Comparison of ENCODE assay signal across 28 cellular contexts in the genomic region with DNA sequence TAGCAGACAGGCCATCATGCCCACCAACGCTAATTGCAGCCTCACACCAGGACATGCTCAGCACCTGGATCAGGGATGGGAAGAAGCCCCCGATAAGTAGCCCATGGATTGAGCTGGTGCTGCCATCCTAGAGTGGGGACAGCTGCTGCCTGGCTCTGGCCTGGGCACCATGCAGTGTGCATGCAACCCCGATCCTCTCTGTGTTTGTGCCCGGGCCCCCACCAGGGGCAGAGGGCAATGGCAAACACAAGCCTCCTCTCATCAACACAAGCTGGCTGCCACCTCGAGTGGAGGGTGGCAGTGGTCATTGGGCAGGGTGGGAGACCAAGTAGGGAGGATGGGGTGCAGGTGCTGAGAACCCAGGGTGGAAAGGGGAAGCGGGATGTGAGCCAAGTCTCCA.
"Had no signal": no experiment of that assay in that cellular context is flagged by ENCODE, and none has a peak within 500 bp of the region (broad histone marks: within the 10 kb centered on the region; RNA-seq: fewer than 3 reads in every experiment).

No MANE protein-coding gene starts in this region.

- H3K27me3 Mint-ChIP-seq: activated CD4-positive, alpha-beta T cell treated with anti-CD3 and anti-CD28 coated beads for 36 hours; activated CD8-positive, alpha-beta T cell treated with anti-CD3 and anti-CD28 coated beads for 36 hours; activated naive CD8-positive, alpha-beta T cell treated with anti-CD3 and anti-CD28 coated beads for 36 hours; activated T-helper 17 cell treated with anti-CD3 and anti-CD28 coated beads, Interleukin-2, amount 50 U/mL, for 72 hours had no signal

- H3K4me1 ChIP-seq: breast epithelium, SJCRH30 had no signal

- H3K9ac ChIP-seq: KMS-11, SK-N-SH had no signal

- H3K4me3 Mint-ChIP-seq: activated CD4-positive, alpha-beta T cell treated with anti-CD3 and anti-CD28 coated beads for 36 hours; activated CD8-positive, alpha-beta T cell treated with anti-CD3 and anti-CD28 coated beads for 36 hours; activated naive CD8-positive, alpha-beta T cell treated with anti-CD3 and anti-CD28 coated beads for 36 hours; activated T-cell treated with anti-CD3 and anti-CD28 coated beads, Interleukin-2, amount 50 U/mL, for 72 hours; activated T-helper 17 cell treated with anti-CD3 and anti-CD28 coated beads, Interleukin-2, amount 50 U/mL, for 72 hours; T-helper 1 cell treated with Interleukin-12 subunit alpha and Interleukin-12 subunit beta and Interleukin-4 antibody, amounts not matched to agents 30 μg/mL and 1 μg/mL, for 36 hours; T-helper 2 cell treated with Interferon-gamma antibody and Interleukin-4, amounts not matched to agents 5 μg/mL and 100 μg/mL, for 36 hours had no signal

- DNase-seq: activated CD4-positive, alpha-beta T cell treated with anti-CD3 and anti-CD28 coated beads for 36 hours; activated CD8-positive, alpha-beta T cell treated with anti-CD3 and anti-CD28 coated beads for 36 hours; activated effector memory CD4-positive, alpha-beta T cell treated with anti-CD3 and anti-CD28 coated beads, Interleukin-2, amount 50 U/mL, for 16 hours; activated naive CD4-positive, alpha-beta T cell; activated naive CD4-positive, alpha-beta T cell treated with anti-CD3 and anti-CD28 coated beads, Interleukin-2, amount 50 U/mL, for 16 hours; activated naive CD8-positive, alpha-beta T cell treated with anti-CD3 and anti-CD28 coated beads for 36 hours; activated T-cell treated with anti-CD3 and anti-CD28 coated beads, Interleukin-2, amount 50 U/mL, for 1 hour; activated T-cell treated with anti-CD3 and anti-CD28 coated beads, Interleukin-2, amount 50 U/mL, for 72 hours; amniotic stem cell; aorta; MM.1S; MV-4-11; NCI-H1092; NCI-H1436 treated with DMSO at 0.1 percent for 48 hours; NCI-H1694 treated with DMSO at 0.1 percent for 48 hours; NCI-H2029; NCI-H345; NCI-H524 treated with DMSO at 0.1 percent for 48 hours; SHP77; SJCRH30; SK-N-SH had no signal

- H3K4me2 ChIP-seq: KMS-11, SK-N-SH had no signal

- FAIRE-seq: TTC549 had no signal

- H3K4me1 Mint-ChIP-seq: activated CD4-positive, alpha-beta T cell treated with anti-CD3 and anti-CD28 coated beads for 36 hours had no signal

- H3K36me3 Mint-ChIP-seq: activated naive CD8-positive, alpha-beta T cell treated with anti-CD3 and anti-CD28 coated beads for 36 hours had no signal

- H3K27me3 ChIP-seq: breast epithelium, SJCRH30 had no signal

- H3K4me3 ChIP-seq: breast epithelium, SJCRH30 had no signal

- H3K27ac ChIP-seq: breast epithelium, KMS-11, SJCRH30 had no signal

- H3K9me3 ChIP-seq: breast epithelium, SJCRH30 had no signal

- H3K9me3 Mint-ChIP-seq: activated CD8-positive, alpha-beta T cell treated with anti-CD3 and anti-CD28 coated beads for 36 hours; activated naive CD8-positive, alpha-beta T cell treated with anti-CD3 and anti-CD28 coated beads for 36 hours; activated T-cell treated with anti-CD3 and anti-CD28 coated beads, Interleukin-2, amount 50 U/mL, for 72 hours; T-helper 1 cell treated with Interleukin-12 subunit alpha and Interleukin-12 subunit beta and Interleukin-4 antibody, amounts not matched to agents 30 μg/mL and 1 μg/mL, for 36 hours; T-helper 2 cell treated with Interferon-gamma antibody and Interleukin-4, amounts not matched to agents 5 μg/mL and 100 μg/mL, for 36 hours had no signal

- ATAC-seq: activated CD4-positive, alpha-beta T cell treated with anti-CD3 and anti-CD28 coated beads for 36 hours; activated CD8-positive, alpha-beta T cell treated with anti-CD3 and anti-CD28 coated beads for 36 hours; activated T-cell treated with anti-CD3 and anti-CD28 coated beads, Interleukin-2, amount 50 U/mL, for 72 hours; activated T-helper 17 cell treated with anti-CD3 and anti-CD28 coated beads, Interleukin-2, amount 50 U/mL, for 72 hours; Panc1 had no signal

- H3K36me3 ChIP-seq: breast epithelium, SJCRH30 had no signal

- H3K27ac Mint-ChIP-seq: activated CD4-positive, alpha-beta T cell treated with anti-CD3 and anti-CD28 coated beads for 36 hours; activated CD8-positive, alpha-beta T cell treated with anti-CD3 and anti-CD28 coated beads for 36 hours; activated naive CD8-positive, alpha-beta T cell treated with anti-CD3 and anti-CD28 coated beads for 36 hours; activated T-cell treated with anti-CD3 and anti-CD28 coated beads, Interleukin-2, amount 50 U/mL, for 72 hours; activated T-helper 17 cell treated with anti-CD3 and anti-CD28 coated beads, Interleukin-2, amount 50 U/mL, for 72 hours; T-helper 1 cell treated with Interleukin-12 subunit alpha and Interleukin-12 subunit beta and Interleukin-4 antibody, amounts not matched to agents 30 μg/mL and 1 μg/mL, for 36 hours; T-helper 2 cell treated with Interferon-gamma antibody and Interleukin-4, amounts not matched to agents 5 μg/mL and 100 μg/mL, for 36 hours had no signal
